Comparison of ENCODE assay signal across 19 cellular contexts in genomic region chr5:55541056-55541635, GRCh38. TPM values are rescaled to one million over a fixed set of nuclear protein-coding genes. Genes with fewer than 3 reads are reported as not detected.
DNase-seq lines count a peak whose midpoint lies in the region; ATAC-seq, FAIRE-seq and TF ChIP-seq lines count a peak whose summit lies in the region.
"Had no signal": no experiment of that assay in that cellular context is flagged by ENCODE, and none has a peak within 500 bp of the region (broad histone marks: within the 10 kb centered on the region; RNA-seq: fewer than 3 reads in every experiment).

No MANE protein-coding gene starts in this region.

- H3K27ac Mint-ChIP-seq in activated naive CD4-positive, alpha-beta T cell treated with anti-CD3 and anti-CD28 coated beads, Interleukin-2, amount 50 U/mL, for 72 hours, result peak overlapping the region in 1 of 2 donors; percentile 18

- no peaks in the 10 kb centered on the region for H3F3A ChIP-seq in Loucy (ENCODE audit: low read depth)

- no TSS peak for BruUV-seq in HepG2 (replicated peaks; lab: Mats Ljungman, UMichigan)

- H3K4me1 ChIP-seq in HepG2 (ENCODE audit: insufficient read depth, low read length), result peaks cover 10% of the 10 kb centered on the region; the same call in 1 of the 2 replicates
- no peaks in the 10 kb centered on the region for H3K4me1 ChIP-seq in right lobe of liver
- H3K4me1 ChIP-seq in Loucy (ENCODE audit: insufficient read depth, low read length, poor library complexity, severe bottlenecking), result no peaks in the 10 kb centered on the region
- H3K4me1 ChIP-seq: parathyroid adenoma had no signal

- in situ Hi-C loops in HepG2 (cut with HindIII; ENCODE audit: extremely low pct_ligation_motif_present, low pct_unique_long_range_greater_than_20kb), result no loop called here

- TF ChIP-seq EP300 in HepG2 (IDR thresholded peaks at IDR 0.05; ENCODE audit: low read depth in 2 of 2, low read length in 2 of 2), result no peak
- no peak for TF ChIP-seq EP300 in HepG2 (CRISPR knock-in tag; IDR thresholded peaks at IDR 0.05; ENCODE audit: borderline replicate concordance)

- ATAC-seq in HepG2, result no peak
- no peak for ATAC-seq in right lobe of liver
- peak; percentile 39 to 83 for ATAC-seq in activated naive CD4-positive, alpha-beta T cell treated with anti-CD3 and anti-CD28 coated beads, Interleukin-2, amount 50 U/mL, for 72 hours
- ATAC-seq in HG02571 (IDR thresholded peaks at IDR 0.05; ENCODE audit: unreplicated experiment), result no peak
- no peak for ATAC-seq in HG03025 (IDR thresholded peaks at IDR 0.05; ENCODE audit: low FRiP score, unreplicated experiment)
- ATAC-seq: K562, PC-3 had no signal

- DNase-seq in HepG2 (ENCODE audit: low spot score) (no peak), right lobe of liver (no peak), medulla oblongata (ENCODE audit: extremely low spot score) (no peak)
- no peak for DNase-seq in activated naive CD4-positive, alpha-beta T cell treated with anti-CD3 and anti-CD28 coated beads, Interleukin-2, amount 50 U/mL, for 72 hours (ENCODE audit: low spot score in 2 of 2)
- DNase-seq: GF-D8, NCI-H1092, PC-3, sigmoid colon, T1000 had no signal

- intact Hi-C loops in HepG2 (cut with micrococcal nuclease; ENCODE audit: unreplicated experiment) (no loop called here), right lobe of liver (cut with DNase I) (no loop called here)

- peak; percentile 60 for FAIRE-seq in HepG2 (lab: Jason Lieb, UNC)
- FAIRE-seq: D721Med, islet of Langerhans, K562, urothelium cell line had no signal

- TF ChIP-seq CTCF in HepG2 (CRISPR knock-in tag; IDR thresholded peaks at IDR 0.05), result no peak
- TF ChIP-seq CTCF in right lobe of liver (IDR thresholded peaks at IDR 0.05), result no peak
- TF ChIP-seq CTCF in Loucy (conservative IDR thresholded peaks at IDR 0.05; ENCODE audit: low read length), result no peak

- POLR2A ChIA-PET in HepG2 (lab: Yijun Ruan, JAX), result no interaction called here

- H3K79me2 ChIP-seq in HepG2 (ENCODE audit: insufficient read depth, low read length), result no peaks in the 10 kb centered on the region
- no peaks in the 10 kb centered on the region for H3K79me2 ChIP-seq in Loucy (ENCODE audit: insufficient read depth, low read length)
- H3K79me2 ChIP-seq: parathyroid adenoma had no signal

- H3K4me2 ChIP-seq in HepG2 (ENCODE audit: low read depth, low read length), result no peak overlapping the region
- H3K4me2 ChIP-seq in Loucy (ENCODE audit: low read depth, low read length, poor library complexity, severe bottlenecking), result no peak overlapping the region

- H3K4me3 ChIP-seq in HepG2 (replicated peaks in 1 of 3; ENCODE audit: insufficient read depth in 1 of 3, low read depth in 2 of 3, low read length in 3 of 3) (no peak overlapping the region), right lobe of liver (no peak overlapping the region), Loucy (ENCODE audit: low read length, poor library complexity, severe bottlenecking) (no peak overlapping the region)
- H3K4me3 ChIP-seq: GM12878, K562, sigmoid colon had no signal

- H3K9ac ChIP-seq in HepG2 (ENCODE audit: insufficient read depth, low read depth, low read length) (no peak overlapping the region), Loucy (ENCODE audit: low read depth, low read length, poor library complexity, severe bottlenecking) (no peak overlapping the region)
- H3K9ac ChIP-seq: parathyroid adenoma had no signal

- H3K27ac ChIP-seq in HepG2 (ENCODE audit: extremely low read length, insufficient read depth, low read length), result no peak overlapping the region
- H3K27ac ChIP-seq in right lobe of liver, result no peak overlapping the region
- H3K27ac ChIP-seq: HL-60, parathyroid adenoma, sigmoid colon had no signal

- H3K9me2 ChIP-seq in Loucy (replicated peaks; ENCODE audit: low read depth, low read length), result no peaks in the 10 kb centered on the region

- no peaks in the 10 kb centered on the region for H4K20me1 ChIP-seq in HepG2 (ENCODE audit: insufficient read depth, low read length)
- H4K20me1 ChIP-seq in Loucy (ENCODE audit: insufficient read depth, low read length, poor library complexity, severe bottlenecking), result no peaks in the 10 kb centered on the region

- no peaks in the 10 kb centered on the region for H3K9me3 Mint-ChIP-seq in activated naive CD4-positive, alpha-beta T cell treated with anti-CD3 and anti-CD28 coated beads, Interleukin-2, amount 50 U/mL, for 72 hours

- no peaks in the 10 kb centered on the region for H3K36me3 Mint-ChIP-seq in activated naive CD4-positive, alpha-beta T cell treated with anti-CD3 and anti-CD28 coated beads, Interleukin-2, amount 50 U/mL, for 72 hours

- H3K36me3 ChIP-seq in HepG2 (replicated peaks in 1 of 2; ENCODE audit: control insufficient read depth in 1 of 2, insufficient read depth in 2 of 2, low read length in 2 of 2), result no peaks in the 10 kb centered on the region
- H3K36me3 ChIP-seq in right lobe of liver, result no peaks in the 10 kb centered on the region
- no peaks in the 10 kb centered on the region for H3K36me3 ChIP-seq in Loucy (ENCODE audit: insufficient read depth, low read length)
- H3K36me3 ChIP-seq: sigmoid colon had no signal

- no peaks in the 10 kb centered on the region for H3K9me3 ChIP-seq in HepG2 (ENCODE audit: low read length)
- H3K9me3 ChIP-seq in right lobe of liver, result no peaks in the 10 kb centered on the region
- H3K9me3 ChIP-seq in Loucy (ENCODE audit: insufficient read depth, low read depth, low read length), result no peaks in the 10 kb centered on the region
- H3K9me3 ChIP-seq: sigmoid colon had no signal

- TF ChIP-seq POLR2A in HepG2 (IDR thresholded peaks at IDR 0.05; ENCODE audit: insufficient read depth in 1 of 2, low read depth in 2 of 2, low read length in 2 of 2) (no peak), right lobe of liver (IDR thresholded peaks at IDR 0.05) (no peak)

- H2AFZ ChIP-seq in HepG2 (ENCODE audit: low read length) (no peak overlapping the region), Loucy (ENCODE audit: low read length) (peak overlapping the region; percentile 40; the same call in 1 of the 2 replicates)
- H2AFZ ChIP-seq: parathyroid adenoma had no signal

- WGBS in HepG2 (ENCODE audit: low lambda C conversion rate), result 86% methylated on average over 1 of the region's 1 CpG
- WGBS in right lobe of liver (ENCODE audit: insufficient coverage, low coverage, low lambda C conversion rate, missing lambda C conversion rate), result 88% methylated on average over 1 of the region's 1 CpG

- no peak for TF ChIP-seq RAD21 in HepG2 (CRISPR knock-in tag; IDR thresholded peaks at IDR 0.05)

- H3K27me3 ChIP-seq in HepG2 (ENCODE audit: control insufficient read depth in 1 of 2, insufficient read depth in 2 of 2, low read length in 2 of 2) (no peaks in the 10 kb centered on the region), right lobe of liver (no peaks in the 10 kb centered on the region), Loucy (ENCODE audit: insufficient read depth, low read length, poor library complexity, severe bottlenecking) (no peaks in the 10 kb centered on the region)
- H3K27me3 ChIP-seq: sigmoid colon had no signal

- CTCF ChIA-PET in HepG2 (lab: Yijun Ruan, JAX; ENCODE audit: low intra/inter-chr PET ratio, low total read pairs), result no interaction called here

TF ChIP-seq in HepG2, 621 proteins besides CTCF, POLR2A, EP300 and RAD21 (continues in another document):
- TF ChIP-seq, protein P1, sequence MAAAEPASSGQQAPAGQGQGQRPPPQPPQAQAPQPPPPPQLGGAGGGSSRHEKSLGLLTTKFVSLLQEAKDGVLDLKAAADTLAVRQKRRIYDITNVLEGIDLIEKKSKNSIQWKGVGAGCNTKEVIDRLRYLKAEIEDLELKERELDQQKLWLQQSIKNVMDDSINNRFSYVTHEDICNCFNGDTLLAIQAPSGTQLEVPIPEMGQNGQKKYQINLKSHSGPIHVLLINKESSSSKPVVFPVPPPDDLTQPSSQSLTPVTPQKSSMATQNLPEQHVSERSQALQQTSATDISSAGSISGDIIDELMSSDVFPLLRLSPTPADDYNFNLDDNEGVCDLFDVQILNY (CRISPR knock-in tag; conservative IDR thresholded peaks at IDR 0.05), result no peak
- TF ChIP-seq HOMEZ (CRISPR knock-in tag; IDR thresholded peaks at IDR 0.05; ENCODE audit: low read depth), result no peak

RNA-seq across cellular contexts. Expression of gene PLPP1, which starts 6.4 kb away (rescaled TPM):
- total RNA-seq in HepG2 (2016; rRNA removed; fragmentation: Illumina TruSeq; extraction: Trizol), result 5.2 and 7.3 TPM in 2 replicates
- 5.0 and 6.0 TPM in 2 replicates for total RNA-seq in HepG2 (2016; cell fraction: cytosol; rRNA removed; fragmentation: Illumina TruSeq; extraction: Trizol; ENCODE audit: low read depth)
- total RNA-seq in HepG2 (2016; cell fraction: insoluble cytoplasmic fraction; rRNA removed; fragmentation: Illumina TruSeq; extraction: Trizol), result 4.9 and 6.7 TPM in 2 replicates
- total RNA-seq in HepG2 (2016; cell fraction: membrane; rRNA removed; fragmentation: Illumina TruSeq; extraction: Trizol), result 5.1 and 5.2 TPM in 2 replicates
- total RNA-seq in HepG2 (2016; cell fraction: nucleus; rRNA removed; fragmentation: Illumina TruSeq; extraction: Trizol), result 6.7 and 7.7 TPM in 2 replicates
- 12.1 and 13.3 TPM in 2 replicates for polyA plus RNA-seq in HepG2 (2011; rRNA removed)
- 10.1 and 15.8 TPM in 2 replicates for polyA plus RNA-seq in HepG2 (2011; cell fraction: cytosol; rRNA removed)
- 4.3 and 6.7 TPM in 2 replicates for polyA plus RNA-seq in HepG2 (2011; cell fraction: nucleus; rRNA removed)
- polyA plus RNA-seq in HepG2 (2012), result 6.0 and 7.3 TPM in 2 replicates
- 3.4 and 4.9 TPM in 2 replicates for polyA plus RNA-seq in HepG2 (2016; cell fraction: cytosol; fragmentation: Illumina TruSeq; extraction: Trizol; ENCODE audit: low read depth)
- polyA plus RNA-seq in HepG2 (2016; cell fraction: insoluble cytoplasmic fraction; fragmentation: Illumina TruSeq; extraction: Trizol; ENCODE audit: low read depth), result 6.3 and 7.1 TPM in 2 replicates
- polyA plus RNA-seq in HepG2 (2016; cell fraction: membrane; fragmentation: Illumina TruSeq; extraction: Trizol; ENCODE audit: low read depth), result 3.3 and 4.3 TPM in 2 replicates
- 10.3 and 13.9 TPM in 2 replicates for polyA plus RNA-seq in HepG2 (2016; cell fraction: nucleus; fragmentation: Illumina TruSeq; extraction: Trizol; ENCODE audit: insufficient read depth, low read depth)
- 9.0 and 9.6 TPM in 2 replicates for polyA minus RNA-seq in HepG2 (2011; rRNA and poly(A)+ RNA removed; ENCODE audit: low replicate concordance)
- polyA minus RNA-seq in HepG2 (2011; cell fraction: cytosol; rRNA and poly(A)+ RNA removed), result 8.2 and 9.3 TPM in 2 replicates
- 7.9 and 9.8 TPM in 2 replicates for polyA minus RNA-seq in HepG2 (2011; cell fraction: nucleus; rRNA and poly(A)+ RNA removed)
- total RNA-seq in right lobe of liver, result 100 to 1,000 TPM in 2 of 6 experiments, 10 to 100 TPM in 4; 23.3 to 145 (median 36.0) TPM
- 10 to 100 TPM; 10.8 to 12.5 TPM for total RNA-seq in activated naive CD4-positive, alpha-beta T cell treated with anti-CD3 and anti-CD28 coated beads, Interleukin-2, amount 50 U/mL, for 72 hours

Comparison
In these comparisons a context has a peak if more than half of its experiments do, and no peak if none do; other contexts are left out.
1. ATAC-seq: peak in activated naive CD4-positive, alpha-beta T cell treated with anti-CD3 and anti-CD28 coated beads, Interleukin-2, amount 50 U/mL, for 72 hours (2 of 2); none in HepG2 (single experiment), right lobe of liver (0 of 4), HG02571 (single experiment) and HG03025 (single experiment).